19 cellular contexts compared by ENCODE assay signal in genomic region chr19:14782978-14783545, GRCh38. TPM values are rescaled to one million over a fixed set of nuclear protein-coding genes. Genes with fewer than 3 reads are reported as not detected.
"Had no signal": no experiment of that assay in that cellular context is flagged by ENCODE, and none has a peak within 500 bp of the region (broad histone marks: within the 10 kb centered on the region; RNA-seq: fewer than 3 reads in every experiment).

No MANE protein-coding gene starts in this region.

- H3K79me2 ChIP-seq: parathyroid adenoma had no signal

- H3K9me3 ChIP-seq: adrenal gland, stomach, thyroid gland had no signal

- H3K4me1 ChIP-seq: left ventricle myocardium inferior, neural progenitor cell, parathyroid adenoma, thyroid gland had no signal

- H3K4me3 ChIP-seq: adrenal gland, coronary artery, left ventricle myocardium inferior, neural progenitor cell, stomach, thyroid gland had no signal

- H3K27ac ChIP-seq: coronary artery, left ventricle myocardium inferior, neural progenitor cell, parathyroid adenoma, thyroid gland had no signal

- DNase-seq: activated CD4-positive, alpha-beta memory T cell treated with anti-CD3 and anti-CD28 coated beads for 36 hours; activated CD4-positive, alpha-beta T cell treated with anti-CD3 and anti-CD28 coated beads for 1 hour; activated naive CD4-positive, alpha-beta T cell treated with anti-CD3 and anti-CD28 coated beads, Interleukin-2, amount 10 ng/mL, durations not matched to agents 7 days and 5 days; caudate nucleus; effector memory CD8-positive, alpha-beta T cell; left ventricle myocardium inferior; stimulated activated CD4-positive, alpha-beta T cell treated with anti-CD3 and anti-CD28 coated beads, Interleukin-4, amount 100 ng/mL, for 1 hour; stomach; SW 1271; T-helper 9 cell; thyroid gland had no signal

- H3K36me3 Mint-ChIP-seq: activated CD4-positive, alpha-beta memory T cell treated with anti-CD3 and anti-CD28 coated beads for 36 hours; activated naive CD4-positive, alpha-beta T cell treated with anti-CD3 and anti-CD28 coated beads, Interleukin-2, amount 10 ng/mL, durations not matched to agents 7 days and 5 days; neural progenitor cell had no signal

- H3K4me2 ChIP-seq: neural progenitor cell had no signal

- H3K4me3 Mint-ChIP-seq: activated CD4-positive, alpha-beta memory T cell treated with anti-CD3 and anti-CD28 coated beads for 36 hours; activated naive CD4-positive, alpha-beta T cell treated with anti-CD3 and anti-CD28 coated beads, Interleukin-2, amount 10 ng/mL, durations not matched to agents 7 days and 5 days; activated T-helper 17 cell treated with anti-CD3 and anti-CD28 coated beads, Interleukin-2, amount 50 U/mL, for 72 hours; effector memory CD8-positive, alpha-beta T cell; neural progenitor cell had no signal

- H3K9me3 Mint-ChIP-seq: activated CD4-positive, alpha-beta memory T cell treated with anti-CD3 and anti-CD28 coated beads for 36 hours; activated naive CD4-positive, alpha-beta T cell treated with anti-CD3 and anti-CD28 coated beads, Interleukin-2, amount 10 ng/mL, durations not matched to agents 7 days and 5 days; activated T-helper 17 cell treated with anti-CD3 and anti-CD28 coated beads, Interleukin-2, amount 50 U/mL, for 72 hours; effector memory CD8-positive, alpha-beta T cell; neural progenitor cell had no signal

- ATAC-seq: activated T-helper 17 cell treated with anti-CD3 and anti-CD28 coated beads, Interleukin-2, amount 50 U/mL, for 72 hours; effector memory CD8-positive, alpha-beta T cell had no signal

- H3K9ac ChIP-seq: neural progenitor cell, parathyroid adenoma had no signal

- H3K27ac Mint-ChIP-seq: activated CD4-positive, alpha-beta memory T cell treated with anti-CD3 and anti-CD28 coated beads for 36 hours; activated naive CD4-positive, alpha-beta T cell treated with anti-CD3 and anti-CD28 coated beads, Interleukin-2, amount 10 ng/mL, durations not matched to agents 7 days and 5 days; activated T-helper 17 cell treated with anti-CD3 and anti-CD28 coated beads, Interleukin-2, amount 50 U/mL, for 72 hours; effector memory CD8-positive, alpha-beta T cell; neural progenitor cell had no signal

- H2AFZ ChIP-seq: neural progenitor cell, parathyroid adenoma had no signal

- H3K36me3 ChIP-seq: adrenal gland, left ventricle myocardium inferior, neural progenitor cell, stomach, thyroid gland had no signal

- H3K27me3 ChIP-seq: adrenal gland, neural progenitor cell, thyroid gland had no signal

RNA-seq across cellular contexts. Expression of gene OR7A5, which starts 51.9 kb away (rescaled TPM):
- total RNA-seq: activated CD4-positive, alpha-beta memory T cell treated with anti-CD3 and anti-CD28 coated beads for 36 hours; activated T-helper 17 cell treated with anti-CD3 and anti-CD28 coated beads, Interleukin-2, amount 50 U/mL, for 72 hours; epithelial cell of proximal tubule; kidney; left ventricle myocardium inferior; renal cortical epithelial cell; stomach; thyroid gland had no signal
- polyA plus RNA-seq: stomach had no signal

RNA-seq across cellular contexts. Expression of gene OR7C1, which starts 51.9 kb away (rescaled TPM):
- total RNA-seq: activated CD4-positive, alpha-beta memory T cell treated with anti-CD3 and anti-CD28 coated beads for 36 hours; activated T-helper 17 cell treated with anti-CD3 and anti-CD28 coated beads, Interleukin-2, amount 50 U/mL, for 72 hours; epithelial cell of proximal tubule; left ventricle myocardium inferior; renal cortical epithelial cell; stomach had no signal
- polyA plus RNA-seq: stomach had no signal
